15 cellular contexts compared by ENCODE assay signal in genomic region chr3:37668431-37668830, GRCh38.
DNase-seq lines count a peak whose midpoint lies in the region; ATAC-seq and TF ChIP-seq lines count a peak whose summit lies in the region.
"Had no signal": no experiment of that assay in that cellular context is flagged by ENCODE, and none has a peak within 500 bp of the region (broad histone marks: within the 10 kb centered on the region; RNA-seq: fewer than 3 reads in every experiment).

No MANE protein-coding gene starts in this region.

- peak; percentile 49 to 67 for ATAC-seq in upper lobe of left lung (ENCODE audit: low FRiP score in 2 of 2)
- no peak for ATAC-seq in GM21619 (IDR thresholded peaks at IDR 0.05; ENCODE audit: unreplicated experiment)

- H3K27me3 ChIP-seq in upper lobe of left lung, result no peaks in the 10 kb centered on the region

- WGBS in upper lobe of left lung, 2 donors, result 43 to 51% methylated on average over 5 of the region's 5 CpGs

- DNase-seq in NCI-H446 (lab: John Stamatoyannopoulos, UW) (peak; percentile 19 to 50), NCI-H446 treated with DMSO at 0.1 percent for 48 hours (lab: John Stamatoyannopoulos, UW) (no peak), fibroblast of peridontal ligament (ENCODE audit: extremely low read depth) (peak; percentile 8), myocyte (ENCODE audit: low read depth) (peak; percentile 7), upper lobe of left lung (no peak), GM19238 (ENCODE audit: insufficient read length, low spot score) (no peak), NCI-H345 (lab: John Stamatoyannopoulos, UW) (no peak)
- DNase-seq: 8988T; activated naive CD4-positive, alpha-beta T cell treated with anti-CD3 and anti-CD28 coated beads for 36 hours; cerebellar nuclear complex; H9; naive B cell; NCI-H2081 treated with DMSO at 0.1 percent for 48 hours had no signal

- peaks cover 0 to 15% (median 10%) of the 10 kb centered on the region in 4 donors for H3K4me1 ChIP-seq in upper lobe of left lung

- no peak for TF ChIP-seq POLR2A in upper lobe of left lung (IDR thresholded peaks at IDR 0.05)

- no peak overlapping the region for H3K27ac ChIP-seq in upper lobe of left lung
- H3K27ac ChIP-seq: SK-N-MC had no signal

- H3K36me3 ChIP-seq in upper lobe of left lung, result no peaks in the 10 kb centered on the region

- H3K4me3 ChIP-seq in upper lobe of left lung, result no peak overlapping the region
- H3K4me3 ChIP-seq: SK-N-MC had no signal

- no peaks in the 10 kb centered on the region for H3K9me3 ChIP-seq in upper lobe of left lung

- TF ChIP-seq EP300 in upper lobe of left lung (IDR thresholded peaks at IDR 0.05), result no peak

- TF ChIP-seq CTCF in upper lobe of left lung (IDR thresholded peaks at IDR 0.05), result no peak

Comparison
In these comparisons a context has a peak if more than half of its experiments do, and no peak if none do; other contexts are left out.
1. DNase-seq: peak in NCI-H446 (2 of 2), fibroblast of peridontal ligament (single experiment) and myocyte (single experiment); none in NCI-H446 treated with DMSO at 0.1 percent for 48 hours (single experiment), upper lobe of left lung (0 of 2), GM19238 (single experiment) and NCI-H345 (single experiment).